In the genomic region with DNA sequence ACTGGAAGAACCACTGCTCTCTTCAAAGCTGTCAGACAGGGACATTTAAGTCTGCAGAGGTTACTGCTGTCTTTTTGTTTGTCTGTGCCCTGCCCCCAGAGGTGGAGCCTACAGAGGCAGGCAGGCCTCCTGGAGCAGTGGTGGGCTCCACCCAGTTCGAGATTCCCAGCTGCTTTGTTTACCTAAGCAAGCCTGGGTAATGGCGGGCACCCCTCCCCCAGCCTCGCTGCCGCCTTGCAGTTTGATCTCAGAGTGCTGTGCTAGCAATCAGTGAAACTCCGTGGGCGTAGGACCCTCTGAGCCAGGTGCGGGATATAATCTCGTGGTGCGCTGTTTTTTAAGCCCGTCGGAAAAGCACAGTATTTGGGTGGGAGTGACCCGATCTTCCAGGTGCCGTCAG, we compare ENCODE assay signal across 5 cellular contexts.
DNase-seq lines count a peak whose midpoint lies in the region; ATAC-seq and TF ChIP-seq lines count a peak whose summit lies in the region.
"Not testable (repeated sequence)": the region's sequence is repeated elsewhere in the genome, so short reads cannot be mapped to it uniquely, and the experiment has no call there.

No MANE protein-coding gene starts in this region.

- H3K27me3 Mint-ChIP-seq in WTC11 (ENCODE audit: low read depth) = not testable (repeated sequence)

- H3K9ac ChIP-seq in HUES48 (ENCODE audit: low read depth, low read length); iPS-15b (ENCODE audit: low read depth, low read length): not testable (repeated sequence)

- not testable (repeated sequence) for H3K4me1 Mint-ChIP-seq in WTC11

- POLR2A ChIA-PET in WTC11 (lab: Charles Lee) = not testable (repeated sequence)

- not testable (repeated sequence) for H3K27ac ChIP-seq in HUES48 (ENCODE audit: low read depth, low read length)

- not testable (repeated sequence) for H3K36me3 ChIP-seq in H7 (replicated peaks; ENCODE audit: control insufficient read depth, insufficient read depth, low read length); HUES48 (ENCODE audit: control insufficient read depth, insufficient read depth, low read length); iPS-15b (ENCODE audit: control insufficient read depth, insufficient read depth, low read length)

- not testable (repeated sequence) for H3K4me1 ChIP-seq in HUES48 (ENCODE audit: control insufficient read depth, insufficient read depth, low read length); iPS-15b (ENCODE audit: control insufficient read depth, insufficient read depth, low read length)

- not testable (repeated sequence) for ATAC-seq in WTC11

- CTCF ChIA-PET in WTC11 (lab: Charles Lee) = not testable (repeated sequence)

- DNase-seq in ELF-1 (ENCODE audit: low read depth, low spot score) (peak; percentile 58), WTC11 (ENCODE audit: low spot score) (peak; percentile 26)
- not testable (repeated sequence) for DNase-seq in H7

- H3K4me3 ChIP-seq in H7 (ENCODE audit: insufficient read depth, low read depth, low read length) (peak overlapping the region; percentile 14; the same call in 1 of the 2 replicates), HUES48 (ENCODE audit: low read depth, low read length) (peak overlapping the region; percentile 28), iPS-15b (ENCODE audit: low read depth, low read length) (peak overlapping the region; percentile 30)

- not testable (repeated sequence) for H3K27ac Mint-ChIP-seq in WTC11

- H3K36me3 Mint-ChIP-seq in WTC11 = not testable (repeated sequence)

- TF ChIP-seq CTCF in WTC11 (IDR thresholded peaks at IDR 0.05) = not testable (repeated sequence)

- H3K9me3 Mint-ChIP-seq in WTC11 = peaks cover 38% of the 10 kb centered on the region

- peak overlapping the region; percentile 34 for H3K4me3 Mint-ChIP-seq in WTC11

- H3K27me3 ChIP-seq in H7 (ENCODE audit: control insufficient read depth, insufficient read depth, low read length); HUES48 (ENCODE audit: control insufficient read depth, insufficient read depth, low read length); iPS-15b (ENCODE audit: control insufficient read depth, insufficient read depth, low read length): not testable (repeated sequence)

- H3K9me3 ChIP-seq in HUES48 (ENCODE audit: control insufficient read depth, insufficient read depth, low read length); iPS-15b (ENCODE audit: control insufficient read depth, insufficient read depth, low read length): not testable (repeated sequence)
